In genomic region chr16:85261657-85262557, GRCh38 we compare ENCODE assay signal across 1 cellular context.
A peak's percentile ranks its signal among the peaks of the same experiment; 100 is the strongest.
TF ChIP-seq lines count a peak whose summit lies in the region.

No MANE protein-coding gene starts in this region.

TF ChIP-seq in K562, 482 proteins besides CTCF, POLR2A, EP300 and RAD21 (continued from another document and continues in another):
- no peak for TF ChIP-seq CTCFL (IDR thresholded peaks at IDR 0.05; ENCODE audit: borderline replicate concordance, insufficient read depth, low read depth, low read length, poor library complexity, severe bottlenecking)
- TF ChIP-seq TRIM24 (IDR thresholded peaks at IDR 0.05): peak; percentile 10 to 56; a peak in 1 of 4 replicates
- no peak for TF ChIP-seq ZNF780A (CRISPR knock-in tag; IDR thresholded peaks at IDR 0.05)
- TF ChIP-seq GATAD2B (IDR thresholded peaks at IDR 0.05; ENCODE audit: borderline replicate concordance): no peak
- TF ChIP-seq IFI16 (CRISPR knock-in tag; IDR thresholded peaks at IDR 0.05): no peak
- TF ChIP-seq FOXM1 (IDR thresholded peaks at IDR 0.05; ENCODE audit: low read depth): peak; percentile 52; the same call in 1 of the 2 replicates
- no peak for TF ChIP-seq FOXM1 (CRISPR knock-in tag; IDR thresholded peaks at IDR 0.05; ENCODE audit: low read depth)
- no peak for TF ChIP-seq GTF2F1 (IDR thresholded peaks at IDR 0.05; ENCODE audit: low read depth, low read length)
- no peak for TF ChIP-seq DIDO1 (tag; IDR thresholded peaks at IDR 0.05; ENCODE audit: low read depth)
- TF ChIP-seq ZNF551 (CRISPR knock-in tag; IDR thresholded peaks at IDR 0.05): no peak
- TF ChIP-seq MED1 (CRISPR knock-in tag; IDR thresholded peaks at IDR 0.05; ENCODE audit: borderline replicate concordance): no peak
- TF ChIP-seq ZNF280A (IDR thresholded peaks at IDR 0.05; ENCODE audit: low read depth, partially characterized antibody): no peak
- peak; percentile 74 for TF ChIP-seq ESRRA (IDR thresholded peaks at IDR 0.05; ENCODE audit: borderline replicate concordance, low read depth)
- TF ChIP-seq AFF4 (CRISPR knock-in tag; IDR thresholded peaks at IDR 0.05): no peak
- no peak for TF ChIP-seq BDP1 (IDR thresholded peaks at IDR 0.05; ENCODE audit: insufficient read depth, insufficient read length)
- TF ChIP-seq ILK (tag; IDR thresholded peaks at IDR 0.05; ENCODE audit: borderline replicate concordance, low read depth): no peak
- TF ChIP-seq NEUROD1 (IDR thresholded peaks at IDR 0.05; ENCODE audit: borderline replicate concordance, low read depth, low read length, partially characterized antibody): no peak
- no peak for TF ChIP-seq ZFP36 (IDR thresholded peaks at IDR 0.05; ENCODE audit: low read depth, low read length, partially characterized antibody)
- TF ChIP-seq POLR2AphosphoS2 (IDR thresholded peaks at IDR 0.05; ENCODE audit: low read length): no peak
- TF ChIP-seq GABPB2 (CRISPR knock-in tag; conservative IDR thresholded peaks at IDR 0.05): no peak
- no peak for TF ChIP-seq ZNF589 (CRISPR knock-in tag; IDR thresholded peaks at IDR 0.05; ENCODE audit: low read depth)
- no peak for TF ChIP-seq GMEB1 (CRISPR knock-in tag; IDR thresholded peaks at IDR 0.05)
- no peak for TF ChIP-seq GATAD2A (IDR thresholded peaks at IDR 0.05)
- TF ChIP-seq YBX1 (IDR thresholded peaks at IDR 0.05): no peak
- no peak for TF ChIP-seq ZC3H11A (IDR thresholded peaks at IDR 0.05; ENCODE audit: low read depth, low read length)
- TF ChIP-seq OTX1 (CRISPR knock-in tag; IDR thresholded peaks at IDR 0.05): no peak
- TF ChIP-seq LEF1 (IDR thresholded peaks at IDR 0.05): peak; percentile 52
- TF ChIP-seq ZNF584 (CRISPR knock-in tag; IDR thresholded peaks at IDR 0.05; ENCODE audit: low read depth): no peak
- no peak for TF ChIP-seq HNRNPL (IDR thresholded peaks at IDR 0.05; ENCODE audit: low read depth, low read length)
- TF ChIP-seq KDM1A (IDR thresholded peaks at IDR 0.05): peak; percentile 59 to 79
- TF ChIP-seq KDM5B (IDR thresholded peaks at IDR 0.05; ENCODE audit: insufficient replicate concordance, low read depth, low read length): no peak
- no peak for TF ChIP-seq RFX1 (IDR thresholded peaks at IDR 0.05)
- TF ChIP-seq HMBOX1 (IDR thresholded peaks at IDR 0.05): no peak
- no peak for TF ChIP-seq MECOM (CRISPR knock-in tag; IDR thresholded peaks at IDR 0.05)
- no peak for TF ChIP-seq BRF2 (IDR thresholded peaks at IDR 0.05; ENCODE audit: borderline replicate concordance, insufficient read depth, insufficient read length)
- TF ChIP-seq TAF9B (IDR thresholded peaks at IDR 0.05; ENCODE audit: partially characterized antibody): no peak
- no peak; the same call in 1 of the 2 replicates for TF ChIP-seq NCOR1 (IDR thresholded peaks at IDR 0.05)
- TF ChIP-seq ZNF174 (CRISPR knock-in tag; IDR thresholded peaks at IDR 0.05): no peak
- no peak for TF ChIP-seq HDAC8 (tag; IDR thresholded peaks at IDR 0.05)
- TF ChIP-seq HMG20B (CRISPR knock-in tag; IDR thresholded peaks at IDR 0.05): no peak
- no peak for TF ChIP-seq ZEB2 (IDR thresholded peaks at IDR 0.05)
- TF ChIP-seq ZBTB5 (IDR thresholded peaks at IDR 0.05): no peak
- TF ChIP-seq RBM14 (IDR thresholded peaks at IDR 0.05; ENCODE audit: borderline replicate concordance, insufficient read depth, low read depth, low read length): no peak
- peak; percentile 42; the same call in 1 of the 2 replicates for TF ChIP-seq MYC (IDR thresholded peaks at IDR 0.05; ENCODE audit: low read depth, low read length)
- TF ChIP-seq MYC (CRISPR knock-in tag; IDR thresholded peaks at IDR 0.05; ENCODE audit: borderline replicate concordance, low read depth): no peak
- no peak for TF ChIP-seq HNRNPH1 (optimal IDR thresholded peaks at IDR 0.05; ENCODE audit: low read depth, low read length)
- TF ChIP-seq TBL1XR1 (IDR thresholded peaks at IDR 0.05; ENCODE audit: low read length in 2 of 2): no peak
- no peak for TF ChIP-seq MLX (CRISPR knock-in tag; conservative IDR thresholded peaks at IDR 0.05)
- no peak for TF ChIP-seq ZNF436 (CRISPR knock-in tag; IDR thresholded peaks at IDR 0.05)
- TF ChIP-seq RFX5 (IDR thresholded peaks at IDR 0.05; ENCODE audit: low read depth, low read length): no peak
- no peak for TF ChIP-seq HOMEZ (CRISPR knock-in tag; IDR thresholded peaks at IDR 0.05)
- no peak for TF ChIP-seq POLR3G (IDR thresholded peaks at IDR 0.05; ENCODE audit: extremely low read depth, insufficient read length, insufficient replicate concordance)
- no peak for TF ChIP-seq MXD1 (CRISPR knock-in tag; IDR thresholded peaks at IDR 0.05; ENCODE audit: borderline replicate concordance, poor library complexity, severe bottlenecking)
- no peak for TF ChIP-seq EHMT2 (IDR thresholded peaks at IDR 0.05)
